In the genomic region with DNA sequence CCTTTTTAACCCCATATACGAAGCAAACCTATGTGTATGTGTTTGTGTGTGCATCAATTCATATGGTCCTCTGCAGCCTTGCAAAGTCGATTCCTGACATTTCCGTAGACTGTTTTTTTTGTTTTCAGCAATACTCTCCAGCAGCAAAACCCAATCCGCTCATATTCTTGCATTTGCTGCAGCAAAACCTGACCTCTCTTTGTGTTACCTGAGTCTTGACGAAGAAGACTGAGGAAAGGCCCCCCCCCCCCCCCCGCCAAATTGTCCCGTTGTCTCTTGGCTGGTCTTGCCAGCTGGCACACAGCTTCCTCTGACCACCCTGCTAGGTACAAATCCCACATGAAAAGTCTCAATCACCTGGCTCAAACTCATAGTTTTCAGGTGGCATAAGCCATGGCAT, we compare ENCODE assay signal across 1 cellular context.
TF ChIP-seq lines count a peak whose summit lies in the region.

No MANE protein-coding gene starts in this region.

TF ChIP-seq in HepG2, 621 proteins besides CTCF, POLR2A, EP300 and RAD21:
- no peak for TF ChIP-seq KLF15 (CRISPR knock-in tag; IDR thresholded peaks at IDR 0.05; ENCODE audit: borderline replicate concordance)
- TF ChIP-seq PCBP2 (optimal IDR thresholded peaks at IDR 0.05; ENCODE audit: low read depth, low read length, poor library complexity, severe bottlenecking): peak; percentile 57
- no peak for TF ChIP-seq SRSF9 (IDR thresholded peaks at IDR 0.05; ENCODE audit: borderline replicate concordance, insufficient read depth, low read depth, low read length, poor library complexity, severe bottlenecking)
- peak; percentile 34 for TF ChIP-seq HNRNPK (IDR thresholded peaks at IDR 0.05; ENCODE audit: low read depth, low read length, poor library complexity, severe bottlenecking)
